8 cellular contexts compared by ENCODE assay signal in the genomic region with DNA sequence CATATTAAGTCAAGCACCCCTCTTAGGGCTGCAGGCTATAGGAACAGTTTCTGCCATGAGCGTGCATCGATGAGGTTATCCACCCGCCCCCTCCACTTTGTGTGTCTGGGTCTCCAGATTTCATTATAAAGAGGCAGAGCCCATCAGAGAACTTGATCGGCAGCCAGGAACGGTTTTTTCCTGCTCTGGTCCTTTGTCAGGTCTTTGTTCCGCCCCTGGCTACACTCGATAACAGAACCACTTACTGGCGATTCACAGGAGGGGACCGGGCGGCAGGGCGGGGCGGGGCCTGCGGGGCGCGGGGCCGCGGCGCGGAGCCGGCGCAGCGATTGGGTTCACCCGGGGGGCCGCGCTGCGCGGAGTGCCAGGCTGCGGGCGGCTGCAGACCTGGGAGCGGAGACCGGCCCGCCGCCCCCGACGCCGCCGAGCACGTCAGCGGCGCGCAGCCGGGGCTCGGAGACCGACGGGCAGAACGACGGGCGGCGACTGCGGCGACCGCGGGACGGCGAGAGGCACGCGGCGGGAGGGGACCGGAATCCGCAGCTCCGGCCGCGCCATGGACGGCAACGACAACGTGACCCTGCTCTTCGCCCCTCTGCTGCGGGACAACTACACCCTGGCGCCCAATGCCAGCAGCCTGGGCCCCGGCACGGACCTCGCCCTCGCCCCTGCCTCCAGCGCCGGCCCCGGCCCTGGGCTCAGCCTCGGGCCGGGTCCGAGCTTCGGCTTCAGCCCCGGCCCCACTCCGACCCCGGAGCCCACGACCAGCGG. TPM values are rescaled to one million over a fixed set of nuclear protein-coding genes. Genes with fewer than 3 reads are reported as not detected.
DNase-seq lines count a peak whose midpoint lies in the region; ATAC-seq and TF ChIP-seq lines count a peak whose summit lies in the region.

Gene SLC10A4 (plus strand): TSS at position 338 of the 771 bp plus-strand sequence. CDS start 219 bp downstream, at position 557.

- H4K8ac ChIP-seq in trophoblast cell (ENCODE audit: low read depth, low read length): no peak within 1 kb of the TSS

- no peak within 1 kb of the TSS for H2BK120ac ChIP-seq in trophoblast cell (ENCODE audit: insufficient read depth, low read length, poor library complexity)

- no CpG with 5 or more reads among the region's 85 CpGs for WGBS in trophoblast cell (ENCODE audit: extremely low coverage, insufficient coverage, insufficient read length)

- no peak within 1 kb of the TSS for H4K91ac ChIP-seq in trophoblast cell (ENCODE audit: low read depth, low read length)

- no peak within 1 kb of the TSS for H2BK5ac ChIP-seq in trophoblast cell (ENCODE audit: low read depth, low read length, poor library complexity)

- H2AFZ ChIP-seq in ACC112 (ENCODE audit: low read length, unreplicated experiment) (peak within 1 kb of the TSS; percentile 6), trophoblast cell (ENCODE audit: insufficient read depth, low read length, poor library complexity) (peak within 1 kb of the TSS; percentile 78)

- no peak within 1 kb of the TSS for H3K18ac ChIP-seq in trophoblast cell (ENCODE audit: low read length)

- no peak for DNase-seq in RWPE2 (ENCODE audit: low spot score)
- DNase-seq in effector memory CD4-positive, alpha-beta T cell: no peak
- peak in 1 of 2 donors; percentile 20 for DNase-seq in trophoblast cell
- DNase-seq in T-helper 9 cell: no peak

- H3K79me2 ChIP-seq in ACC112 (ENCODE audit: control insufficient read depth, insufficient read depth, low read length, unreplicated experiment): no peaks in the 10 kb centered on the region
- H3K79me2 ChIP-seq in trophoblast cell (ENCODE audit: control insufficient read depth, insufficient read depth, low read length, poor library complexity): no peaks in the 10 kb centered on the region

- H3K4ac ChIP-seq in trophoblast cell (ENCODE audit: low read depth, low read length): no peak within 1 kb of the TSS

- no peaks in the 10 kb centered on the region for H3K36me3 ChIP-seq in ACC112 (ENCODE audit: insufficient read depth, low read length)
- no peaks in the 10 kb centered on the region for H3K36me3 ChIP-seq in RWPE2 (ENCODE audit: low read depth)
- no peaks in the 10 kb centered on the region for H3K36me3 ChIP-seq in effector memory CD4-positive, alpha-beta T cell (ENCODE audit: control insufficient read depth, insufficient read depth, low read length)
- H3K36me3 ChIP-seq in trophoblast cell (ENCODE audit: control insufficient read depth in 1 of 2, insufficient read depth in 2 of 2, low read length in 2 of 2): no peaks in the 10 kb centered on the region

- no peak within 1 kb of the TSS for H2BK12ac ChIP-seq in trophoblast cell (ENCODE audit: low read length)

- H3K4me2 ChIP-seq in trophoblast cell (ENCODE audit: low read length): peak within 1 kb of the TSS; percentile 73

- H3K27me3 ChIP-seq in ACC112 (ENCODE audit: insufficient read depth, low read length): peaks cover 73% of the 10 kb centered on the region
- peaks cover 54% of the 10 kb centered on the region for H3K27me3 ChIP-seq in RWPE2 (ENCODE audit: insufficient read depth, poor library complexity, severe bottlenecking)
- H3K27me3 ChIP-seq in effector memory CD4-positive, alpha-beta T cell (replicated peaks; ENCODE audit: control insufficient read depth, insufficient read depth, low read length, poor library complexity, severe bottlenecking): peaks cover 15% of the 10 kb centered on the region
- peaks cover 28% of the 10 kb centered on the region for H3K27me3 ChIP-seq in trophoblast cell (ENCODE audit: insufficient read depth, low read length)

- H4K12ac ChIP-seq in trophoblast cell (ENCODE audit: low read depth, low read length): no peak within 1 kb of the TSS

- H3K4me3 ChIP-seq in ACC112 (ENCODE audit: low read depth, low read length) (no peak within 1 kb of the TSS), RWPE2 (ENCODE audit: severe bottlenecking) (peak within 1 kb of the TSS; percentile 3), trophoblast cell (ENCODE audit: low read depth, low read length) (peak within 1 kb of the TSS; percentile 70)
- peak within 1 kb of the TSS; percentile 22 for H3K4me3 ChIP-seq in effector memory CD4-positive, alpha-beta T cell (ENCODE audit: insufficient read depth, low read depth, low read length, poor library complexity, severe bottlenecking)

- no peak within 1 kb of the TSS for H3K14ac ChIP-seq in trophoblast cell (ENCODE audit: low read length)

- TF ChIP-seq CTCF in RWPE2 (IDR thresholded peaks at IDR 0.05; ENCODE audit: poor library complexity, severe bottlenecking): no peak

- H3K4me1 ChIP-seq in ACC112 (ENCODE audit: control insufficient read depth, insufficient read depth, low read length, unreplicated experiment): no peaks in the 10 kb centered on the region
- H3K4me1 ChIP-seq in RWPE2 (ENCODE audit: insufficient read depth, poor library complexity, severe bottlenecking): no peaks in the 10 kb centered on the region
- H3K4me1 ChIP-seq in effector memory CD4-positive, alpha-beta T cell (ENCODE audit: control insufficient read depth, insufficient read depth, low read length, poor library complexity, severe bottlenecking): peaks cover 7% of the 10 kb centered on the region
- H3K4me1 ChIP-seq in trophoblast cell (ENCODE audit: control insufficient read depth in 1 of 2, insufficient read depth in 2 of 2, low read length in 2 of 2): peaks cover 3 to 6% of the 10 kb centered on the region in 2 experiments

- H3K79me1 ChIP-seq in trophoblast cell (ENCODE audit: low read length): no peaks in the 10 kb centered on the region

- H3K27ac ChIP-seq in ACC112 (ENCODE audit: low read depth, low read length): no peak within 1 kb of the TSS
- no peak within 1 kb of the TSS for H3K27ac ChIP-seq in RWPE2 (ENCODE audit: poor library complexity, severe bottlenecking)
- no peak within 1 kb of the TSS for H3K27ac ChIP-seq in effector memory CD4-positive, alpha-beta T cell (ENCODE audit: insufficient read depth, low read length, poor library complexity, severe bottlenecking)
- H3K27ac ChIP-seq in trophoblast cell (ENCODE audit: low read depth, low read length): no peak within 1 kb of the TSS

- ATAC-seq in GM18511 (IDR thresholded peaks at IDR 0.05; ENCODE audit: unreplicated experiment) (peak; percentile 60), RWPE2 (ENCODE audit: low read depth) (no peak), GM21381 (IDR thresholded peaks at IDR 0.05; ENCODE audit: unreplicated experiment) (no peak), HG03139 (IDR thresholded peaks at IDR 0.05; ENCODE audit: unreplicated experiment) (no peak)

- H3K9me3 ChIP-seq in RWPE2 (ENCODE audit: severe bottlenecking) (no peaks in the 10 kb centered on the region), trophoblast cell (ENCODE audit: insufficient read depth, low read depth, low read length) (peaks cover 11% of the 10 kb centered on the region)
- H3K9me3 ChIP-seq in effector memory CD4-positive, alpha-beta T cell (ENCODE audit: control insufficient read depth, low read length): no peaks in the 10 kb centered on the region

- H3K9ac ChIP-seq in trophoblast cell (ENCODE audit: low read length): no peak within 1 kb of the TSS

- no peak within 1 kb of the TSS for H3K23ac ChIP-seq in trophoblast cell (ENCODE audit: low read length)

- no peak within 1 kb of the TSS for H2AK5ac ChIP-seq in trophoblast cell (ENCODE audit: low read length)

RNA-seq across cellular contexts. Expression of gene SLC10A4, which starts in this region (rescaled TPM):
- polyA plus RNA-seq in trophoblast cell (2013): 0.32 and 0.33 TPM in 2 replicates
